ENCODE assay signal across 8 cellular contexts in the genomic region with DNA sequence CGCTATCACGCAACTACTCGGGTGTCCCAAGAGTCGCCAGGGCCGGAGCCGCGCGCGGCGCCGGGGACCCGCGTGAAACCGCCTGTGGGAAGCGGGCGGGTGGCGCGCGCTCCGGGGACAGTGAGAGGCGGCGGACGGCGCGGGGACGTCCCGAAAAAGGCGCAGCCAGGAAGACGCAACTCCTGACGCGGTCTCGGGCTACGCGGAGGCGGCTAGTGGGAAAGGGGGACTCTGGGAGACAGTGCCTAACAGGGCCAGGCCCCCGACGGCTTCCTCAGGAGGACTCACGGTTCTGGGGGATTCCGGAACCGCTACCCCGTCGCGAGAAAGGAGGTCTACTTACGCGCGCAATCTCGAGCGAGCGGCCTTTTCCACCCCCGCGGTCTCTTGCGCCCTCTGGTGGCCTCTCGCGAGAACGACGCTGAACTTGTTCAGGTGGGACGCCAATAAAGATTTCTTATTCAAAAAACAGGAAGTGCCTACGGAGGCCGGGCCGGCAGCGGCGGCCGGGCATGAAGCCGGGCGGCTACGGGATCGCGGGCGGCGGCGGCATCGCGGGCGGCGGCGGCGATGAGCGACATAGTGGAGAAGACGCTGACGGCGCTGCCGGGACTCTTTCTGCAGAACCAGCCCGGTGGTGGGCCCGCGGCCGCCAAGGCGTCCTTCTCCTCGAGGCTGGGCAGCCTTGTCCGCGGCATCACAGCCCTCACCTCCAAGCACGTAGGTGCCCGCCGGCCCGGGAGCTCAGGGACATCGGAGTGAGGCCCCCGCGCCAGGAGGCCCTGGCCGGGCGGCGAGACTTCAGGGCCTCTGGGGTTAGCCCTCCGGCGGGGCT. TPM values are rescaled to one million over a fixed set of nuclear protein-coding genes. Genes with fewer than 3 reads are reported as not detected.
DNase-seq lines count a peak whose midpoint lies in the region; ATAC-seq and TF ChIP-seq lines count a peak whose summit lies in the region.

A gene (plus strand): TSS at position 475 of the 835 bp plus-strand sequence. CDS start 96 bp downstream, at position 571.

- H3K9me3 ChIP-seq in KOPT-K1 (ENCODE audit: insufficient read depth, low read length, poor library complexity, severe bottlenecking) (no peaks in the 10 kb centered on the region), Panc1 (ENCODE audit: control insufficient read depth, insufficient read depth, low read depth, low read length) (no peaks in the 10 kb centered on the region), muscle layer of duodenum (ENCODE audit: control insufficient read depth in 1 of 2, low read length in 2 of 2) (no peaks in the 10 kb centered on the region)

- peaks cover 22% of the 10 kb centered on the region for H3K4me1 Mint-ChIP-seq in activated T-cell treated with anti-CD3 and anti-CD28 coated beads, Interleukin-2, amount 50 U/mL, for 4 hours (ENCODE audit: low read depth)

- no peaks in the 10 kb centered on the region for H3K27me3 ChIP-seq in Panc1 (ENCODE audit: control insufficient read depth, insufficient read depth, low read length)
- H3K27me3 ChIP-seq in muscle layer of duodenum (ENCODE audit: low read depth, low read length) = no peaks in the 10 kb centered on the region

- in situ Hi-C loops in Panc1 (cut with HindIII; ENCODE audit: low pct_unique_long_range_greater_than_20kb, low sequenced_read_pairs) = no loop called here

- BruUV-seq in Panc1 (replicated peaks; lab: Mats Ljungman, UMichigan) = no TSS peak

- peak within 1 kb of the TSS; percentile 97 for H3K4me3 Mint-ChIP-seq in activated T-cell treated with anti-CD3 and anti-CD28 coated beads, Interleukin-2, amount 50 U/mL, for 4 hours

- DNase-seq in Daoy (ENCODE audit: low read depth) = peak; percentile 97
- DNase-seq in Panc1 (ENCODE audit: low read depth, low spot score) = peak; percentile 78
- peak; percentile 95 for DNase-seq in activated T-cell treated with anti-CD3 and anti-CD28 coated beads, Interleukin-2, amount 50 U/mL, for 4 hours
- peak; percentile 85 for DNase-seq in stimulated activated CD8-positive, alpha-beta memory T cell treated with anti-CD3 and anti-CD28 coated beads, Interleukin-7, amount 100 ng/mL, for 24 hours (ENCODE audit: low read depth)

- H3K9me3 Mint-ChIP-seq in activated T-cell treated with anti-CD3 and anti-CD28 coated beads, Interleukin-2, amount 50 U/mL, for 4 hours = no peaks in the 10 kb centered on the region

- H3K4me3 ChIP-seq in Panc1 (ENCODE audit: low read depth in 2 of 2, low read length in 2 of 2) (peak within 1 kb of the TSS; percentile 89 to 92), muscle layer of duodenum (ENCODE audit: low read depth in 1 of 2, low read length in 2 of 2) (peak within 1 kb of the TSS; percentile 82 to 96)

- H3K36me3 ChIP-seq in KOPT-K1 (ENCODE audit: insufficient read depth, low read length) (peaks cover 16% of the 10 kb centered on the region), Panc1 (ENCODE audit: control insufficient read depth, insufficient read depth, low read length) (peaks cover 8% of the 10 kb centered on the region), muscle layer of duodenum (ENCODE audit: control insufficient read depth in 1 of 2, insufficient read depth in 2 of 2, low read length in 2 of 2) (peaks cover 10 to 25% of the 10 kb centered on the region in 2 donors)

- peaks cover 13% of the 10 kb centered on the region for H3K36me3 Mint-ChIP-seq in activated T-cell treated with anti-CD3 and anti-CD28 coated beads, Interleukin-2, amount 50 U/mL, for 4 hours (ENCODE audit: insufficient read depth)

- H3K27me3 Mint-ChIP-seq in activated T-cell treated with anti-CD3 and anti-CD28 coated beads, Interleukin-2, amount 50 U/mL, for 4 hours (ENCODE audit: low read depth) = no peaks in the 10 kb centered on the region

- CTCF ChIA-PET in Panc1 (lab: Charles Lee) = no interaction called here

- H3K27ac ChIP-seq in KOPT-K1 (ENCODE audit: low read depth, low read length, poor library complexity, severe bottlenecking) = peak within 1 kb of the TSS; percentile 83
- H3K27ac ChIP-seq in Panc1 (ENCODE audit: low read length) = peak within 1 kb of the TSS; percentile 96
- H3K27ac ChIP-seq in muscle layer of duodenum (ENCODE audit: low read length) = peak within 1 kb of the TSS; percentile 91

- ATAC-seq in GM21786 (IDR thresholded peaks at IDR 0.05; ENCODE audit: unreplicated experiment) = peak; percentile 49
- peak; percentile 83 for ATAC-seq in Panc1
- peak; percentile 75 to 77 for ATAC-seq in activated T-cell treated with anti-CD3 and anti-CD28 coated beads, Interleukin-2, amount 50 U/mL, for 4 hours
- peak; percentile 90 for ATAC-seq in esophagus mucosa

- H3K4me1 ChIP-seq in Panc1 (ENCODE audit: control insufficient read depth, insufficient read depth, low read length) = peaks cover 11% of the 10 kb centered on the region; the same call in 1 of the 2 replicates
- peaks cover 3 to 26% of the 10 kb centered on the region in 2 donors for H3K4me1 ChIP-seq in muscle layer of duodenum (ENCODE audit: control insufficient read depth in 1 of 2, insufficient read depth in 2 of 2, low read length in 2 of 2)

- peak; percentile 98 for TF ChIP-seq CTCF in Panc1 (IDR thresholded peaks at IDR 0.05)

- POLR2A ChIA-PET in Panc1 (lab: Charles Lee) = no interaction called here

- intact Hi-C loops in Panc1 (cut with micrococcal nuclease; ENCODE audit: unreplicated experiment) = no loop called here

RNA-seq across cellular contexts. Expression of the gene that starts here (rescaled TPM):
- 16.4 and 18.7 TPM in 2 replicates for total RNA-seq in Daoy (2014; rRNA removed; shearing (Covaris generic))
- total RNA-seq in Panc1 (2021; ENCODE audit: unreplicated experiment) (13.6 TPM), esophagus mucosa (8.0 TPM)
- polyA plus RNA-seq in Panc1 (2012; ENCODE audit: insufficient read length) = 3.2 TPM
- total RNA-seq in activated T-cell treated with anti-CD3 and anti-CD28 coated beads, Interleukin-2, amount 50 U/mL, for 4 hours = 10 to 100 TPM; 13.1 to 14.7 (median 14.4) TPM

Comparison
In these comparisons a context has a peak if more than half of its experiments do, and no peak if none do; other contexts are left out.
1. Peak in every context shown above with its lines: DNase-seq, ATAC-seq, H3K4me3 ChIP-seq and H3K27ac ChIP-seq.